In the genomic region with DNA sequence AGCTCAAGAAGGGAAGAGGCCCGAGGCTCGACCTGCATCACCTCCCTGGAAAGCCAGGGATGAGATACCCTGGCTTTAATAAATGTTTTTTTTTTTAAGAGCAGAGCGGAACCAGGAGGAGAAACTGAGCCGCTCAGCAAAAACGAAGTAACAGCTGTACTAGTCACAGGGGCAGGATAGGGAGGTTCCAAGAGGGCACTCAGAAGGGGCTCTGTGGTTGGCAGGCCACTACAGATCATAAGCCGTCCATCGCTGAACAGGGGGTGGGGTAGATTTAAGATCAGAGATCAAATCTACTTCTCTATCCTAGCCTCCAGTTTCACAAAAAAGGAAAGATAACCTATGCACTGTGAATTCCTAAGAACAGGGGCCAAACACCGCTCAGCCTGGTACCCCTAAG, we compare ENCODE assay signal across 1 cellular context.
TF ChIP-seq lines count a peak whose summit lies in the region.

No MANE protein-coding gene starts in this region.

TF ChIP-seq in HEK293T, 16 proteins besides CTCF, POLR2A, EP300 and RAD21 (continued from another document):
- no peak for TF ChIP-seq ZNF384 (IDR thresholded peaks at IDR 0.05)
- no peak for TF ChIP-seq FOXM1 (IDR thresholded peaks at IDR 0.05; ENCODE audit: borderline replicate concordance)
- no peak for TF ChIP-seq CTBP1 (IDR thresholded peaks at IDR 0.05; ENCODE audit: borderline replicate concordance)
- no peak for TF ChIP-seq BHLHE40 (IDR thresholded peaks at IDR 0.05; ENCODE audit: borderline replicate concordance)
- no peak for TF ChIP-seq FOXA1 (IDR thresholded peaks at IDR 0.05)
- no peak for TF ChIP-seq FOXK2 (IDR thresholded peaks at IDR 0.05)
- TF ChIP-seq ARNT (IDR thresholded peaks at IDR 0.05): no peak
- no peak for TF ChIP-seq ELF4 (IDR thresholded peaks at IDR 0.05)
- TF ChIP-seq SP1 (IDR thresholded peaks at IDR 0.05): no peak
- no peak for TF ChIP-seq SUZ12 (IDR thresholded peaks at IDR 0.05)
- TF ChIP-seq NFRKB (IDR thresholded peaks at IDR 0.05): no peak
- no peak for TF ChIP-seq HDGF (IDR thresholded peaks at IDR 0.05; ENCODE audit: borderline replicate concordance)
- no peak for TF ChIP-seq TARDBP (IDR thresholded peaks at IDR 0.05)
- TF ChIP-seq, protein P1, sequence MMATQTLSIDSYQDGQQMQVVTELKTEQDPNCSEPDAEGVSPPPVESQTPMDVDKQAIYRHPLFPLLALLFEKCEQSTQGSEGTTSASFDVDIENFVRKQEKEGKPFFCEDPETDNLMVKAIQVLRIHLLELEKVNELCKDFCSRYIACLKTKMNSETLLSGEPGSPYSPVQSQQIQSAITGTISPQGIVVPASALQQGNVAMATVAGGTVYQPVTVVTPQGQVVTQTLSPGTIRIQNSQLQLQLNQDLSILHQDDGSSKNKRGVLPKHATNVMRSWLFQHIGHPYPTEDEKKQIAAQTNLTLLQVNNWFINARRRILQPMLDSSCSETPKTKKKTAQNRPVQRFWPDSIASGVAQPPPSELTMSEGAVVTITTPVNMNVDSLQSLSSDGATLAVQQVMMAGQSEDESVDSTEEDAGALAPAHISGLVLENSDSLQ (IDR thresholded peaks at IDR 0.05): no peak
